ENCODE assay signal across 11 cellular contexts in genomic region chr16:12545792-12546342, GRCh38.
"Had no signal": no experiment of that assay in that cellular context is flagged by ENCODE, and none has a peak within 500 bp of the region (broad histone marks: within the 10 kb centered on the region; RNA-seq: fewer than 3 reads in every experiment).

No MANE protein-coding gene starts in this region.

- H3K36me3 ChIP-seq: left lung, right atrium auricular region, tibial artery had no signal

- H3K27ac Mint-ChIP-seq: activated CD8-positive, alpha-beta T cell treated with anti-CD3 and anti-CD28 coated beads for 36 hours; activated naive CD4-positive, alpha-beta T cell treated with anti-CD3 and anti-CD28 coated beads for 36 hours had no signal

- H3K4me1 ChIP-seq: right atrium auricular region had no signal

- DNase-seq: activated CD4-positive, CD25-positive, alpha-beta regulatory T cell treated with anti-CD3 and anti-CD28 coated beads, Interleukin-2, amount 50 U/mL, for 72 hours; activated CD8-positive, alpha-beta memory T cell treated with anti-CD3 and anti-CD28 coated beads, Interleukin-2, amount 50 U/mL, for 48 hours; activated CD8-positive, alpha-beta T cell treated with anti-CD3 and anti-CD28 coated beads for 36 hours; activated naive CD4-positive, alpha-beta T cell treated with anti-CD3 and anti-CD28 coated beads for 36 hours; effector CD8-positive, alpha-beta T cell; left lung; tibial artery had no signal

- H3K4me3 Mint-ChIP-seq: activated CD8-positive, alpha-beta T cell treated with anti-CD3 and anti-CD28 coated beads for 36 hours; activated naive CD4-positive, alpha-beta T cell treated with anti-CD3 and anti-CD28 coated beads for 36 hours had no signal

- H3K27ac ChIP-seq: coronary artery, left lung, right atrium auricular region, tibial artery had no signal

- H3K27me3 Mint-ChIP-seq: activated CD8-positive, alpha-beta T cell treated with anti-CD3 and anti-CD28 coated beads for 36 hours; natural killer cell treated with Interleukin-12 subunit alpha and Interleukin-12 subunit beta and Interleukin-15 and Interleukin-18, amount 100 ng/mL, for 72 hours had no signal

- ATAC-seq: activated CD8-positive, alpha-beta T cell treated with anti-CD3 and anti-CD28 coated beads for 36 hours; natural killer cell treated with Interleukin-12 subunit alpha and Interleukin-12 subunit beta and Interleukin-15 and Interleukin-18, amount 100 ng/mL, for 72 hours had no signal

- H3K9me3 Mint-ChIP-seq: activated CD8-positive, alpha-beta T cell treated with anti-CD3 and anti-CD28 coated beads for 36 hours; activated naive CD4-positive, alpha-beta T cell treated with anti-CD3 and anti-CD28 coated beads for 36 hours; natural killer cell treated with Interleukin-12 subunit alpha and Interleukin-12 subunit beta and Interleukin-15 and Interleukin-18, amount 100 ng/mL, for 72 hours had no signal

- H3K9me3 ChIP-seq: left lung, right atrium auricular region, tibial artery had no signal

- H3K27me3 ChIP-seq: left lung, right atrium auricular region, tibial artery had no signal

- H3K4me3 ChIP-seq: coronary artery, left lung, right atrium auricular region, skin epidermis, tibial artery had no signal

- H3K36me3 Mint-ChIP-seq: natural killer cell treated with Interleukin-12 subunit alpha and Interleukin-12 subunit beta and Interleukin-15 and Interleukin-18, amount 100 ng/mL, for 72 hours had no signal
